Comparison of ENCODE assay signal across 24 cellular contexts in the genomic region with DNA sequence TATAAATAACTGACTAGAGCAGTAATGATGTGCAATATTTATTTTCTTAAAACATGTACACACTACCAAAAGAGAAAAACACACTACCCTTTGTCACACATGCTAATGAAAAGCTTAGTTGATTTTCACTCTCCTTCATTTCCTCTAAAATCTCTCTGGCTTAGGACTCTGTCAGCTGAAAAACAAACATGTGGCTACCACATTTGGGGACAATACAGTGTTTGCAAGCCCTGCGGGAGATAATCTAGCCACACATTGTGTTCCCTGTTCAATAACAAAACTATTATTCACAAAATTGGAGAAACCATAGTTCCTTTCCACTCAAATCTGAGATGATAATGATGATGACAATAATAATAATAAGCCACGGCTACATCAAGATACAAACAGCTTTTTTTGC. TPM values are rescaled to one million over a fixed set of nuclear protein-coding genes. Genes with fewer than 3 reads are reported as not detected.
"Had no signal": no experiment of that assay in that cellular context is flagged by ENCODE, and none has a peak within 500 bp of the region (broad histone marks: within the 10 kb centered on the region; RNA-seq: fewer than 3 reads in every experiment).

No MANE protein-coding gene starts in this region.

- H3K4me3 Mint-ChIP-seq: activated B cell treated with CpG ODN at 0.5 μM for 24 hours; activated CD4-positive, alpha-beta T cell treated with anti-CD3 and anti-CD28 coated beads for 36 hours; activated naive CD8-positive, alpha-beta T cell; activated T-cell treated with anti-CD3 and anti-CD28 coated beads, Interleukin-2, amount 50 U/mL, for 24 hours; activated T-helper 17 cell treated with anti-CD3 and anti-CD28 coated beads, Interleukin-2, amount 50 U/mL, for 72 hours; naive thymus-derived CD4-positive, alpha-beta T cell; neural crest cell; stimulated activated memory B cell treated with anti-CD40 and anti-IgM and Interleukin-4, amounts not matched to agents 10 μg/mL and 1 μg/mL and 100 μg/mL, for 72 hours; T-helper 1 cell treated with Interleukin-12 subunit alpha and Interleukin-12 subunit beta and Interleukin-4 antibody, amounts not matched to agents 30 μg/mL and 1 μg/mL, for 36 hours had no signal

- H3K4me3 ChIP-seq: lower lobe of right lung, sigmoid colon, smooth muscle cell had no signal

- H3K36me3 ChIP-seq: lower lobe of right lung, sigmoid colon had no signal

- H3K36me3 Mint-ChIP-seq: activated naive CD8-positive, alpha-beta T cell; naive thymus-derived CD4-positive, alpha-beta T cell; stimulated activated memory B cell treated with anti-CD40 and anti-IgM and Interleukin-4, amounts not matched to agents 10 μg/mL and 1 μg/mL and 100 μg/mL, for 72 hours had no signal

- ATAC-seq: activated CD4-positive, alpha-beta T cell treated with anti-CD3 and anti-CD28 coated beads for 36 hours; activated T-helper 17 cell treated with anti-CD3 and anti-CD28 coated beads, Interleukin-2, amount 50 U/mL, for 72 hours; left lobe of liver; lower lobe of right lung; naive thymus-derived CD4-positive, alpha-beta T cell; stimulated activated memory B cell treated with anti-CD40 and anti-IgM and Interleukin-4, amounts not matched to agents 10 μg/mL and 1 μg/mL and 100 μg/mL, for 72 hours had no signal

- H3K27ac Mint-ChIP-seq: activated B cell treated with CpG ODN at 0.5 μM for 24 hours; activated CD4-positive, alpha-beta T cell treated with anti-CD3 and anti-CD28 coated beads for 36 hours; activated naive CD8-positive, alpha-beta T cell; activated T-cell treated with anti-CD3 and anti-CD28 coated beads, Interleukin-2, amount 50 U/mL, for 24 hours; activated T-helper 17 cell treated with anti-CD3 and anti-CD28 coated beads, Interleukin-2, amount 50 U/mL, for 72 hours; naive thymus-derived CD4-positive, alpha-beta T cell; stimulated activated memory B cell treated with anti-CD40 and anti-IgM and Interleukin-4, amounts not matched to agents 10 μg/mL and 1 μg/mL and 100 μg/mL, for 72 hours; T-helper 1 cell treated with Interleukin-12 subunit alpha and Interleukin-12 subunit beta and Interleukin-4 antibody, amounts not matched to agents 30 μg/mL and 1 μg/mL, for 36 hours had no signal

- H3K9me3 Mint-ChIP-seq: activated B cell treated with CpG ODN at 0.5 μM for 24 hours; activated T-cell treated with anti-CD3 and anti-CD28 coated beads, Interleukin-2, amount 50 U/mL, for 24 hours; activated T-helper 17 cell treated with anti-CD3 and anti-CD28 coated beads, Interleukin-2, amount 50 U/mL, for 72 hours; naive thymus-derived CD4-positive, alpha-beta T cell; neural crest cell; stimulated activated memory B cell treated with anti-CD40 and anti-IgM and Interleukin-4, amounts not matched to agents 10 μg/mL and 1 μg/mL and 100 μg/mL, for 72 hours; T-helper 1 cell treated with Interleukin-12 subunit alpha and Interleukin-12 subunit beta and Interleukin-4 antibody, amounts not matched to agents 30 μg/mL and 1 μg/mL, for 36 hours had no signal

- DNase-seq: activated B cell treated with CpG ODN at 0.5 μM for 24 hours; activated CD4-positive, alpha-beta T cell treated with anti-CD3 and anti-CD28 coated beads for 36 hours; activated CD4-positive, alpha-beta T cell treated with anti-CD3 and anti-CD28 coated beads, Interleukin-2, amount 50 U/mL, for 4 hours; activated CD8-positive, alpha-beta memory T cell treated with anti-CD3 and anti-CD28 coated beads for 24 hours; activated CD8-positive, alpha-beta memory T cell treated with anti-CD3 and anti-CD28 coated beads, Interleukin-2, amount 50 U/mL, for 4 hours; activated naive CD4-positive, alpha-beta T cell; activated T-cell treated with anti-CD3 and anti-CD28 coated beads, Interleukin-2, amount 50 U/mL, for 24 hours; cerebellar nuclear complex; cortex of kidney; kidney; lower lobe of right lung; naive thymus-derived CD4-positive, alpha-beta T cell; occipital lobe; sigmoid colon; stimulated activated CD4-positive, alpha-beta T cell treated with anti-CD3 and anti-CD28 coated beads, Interleukin-15, amount 100 ng/mL, for 24 hours; T1000 had no signal

- H3K27ac ChIP-seq: lower lobe of right lung, sigmoid colon had no signal

- H3K9me3 ChIP-seq: lower lobe of right lung, sigmoid colon had no signal

RNA-seq across cellular contexts. Expression of a gene that starts 3.5 kb away (rescaled TPM):
- total RNA-seq: activated B cell treated with CpG ODN at 0.5 μM for 24 hours; activated T-helper 17 cell treated with anti-CD3 and anti-CD28 coated beads, Interleukin-2, amount 50 U/mL, for 72 hours; naive thymus-derived CD4-positive, alpha-beta T cell had no signal

RNA-seq across cellular contexts. Expression of a gene that starts 47.8 kb away (rescaled TPM):
- total RNA-seq: activated B cell treated with CpG ODN at 0.5 μM for 24 hours; activated CD4-positive, alpha-beta T cell treated with anti-CD3 and anti-CD28 coated beads for 36 hours; activated T-helper 17 cell treated with anti-CD3 and anti-CD28 coated beads, Interleukin-2, amount 50 U/mL, for 72 hours; epithelial cell of proximal tubule had no signal
